In the genomic region with DNA sequence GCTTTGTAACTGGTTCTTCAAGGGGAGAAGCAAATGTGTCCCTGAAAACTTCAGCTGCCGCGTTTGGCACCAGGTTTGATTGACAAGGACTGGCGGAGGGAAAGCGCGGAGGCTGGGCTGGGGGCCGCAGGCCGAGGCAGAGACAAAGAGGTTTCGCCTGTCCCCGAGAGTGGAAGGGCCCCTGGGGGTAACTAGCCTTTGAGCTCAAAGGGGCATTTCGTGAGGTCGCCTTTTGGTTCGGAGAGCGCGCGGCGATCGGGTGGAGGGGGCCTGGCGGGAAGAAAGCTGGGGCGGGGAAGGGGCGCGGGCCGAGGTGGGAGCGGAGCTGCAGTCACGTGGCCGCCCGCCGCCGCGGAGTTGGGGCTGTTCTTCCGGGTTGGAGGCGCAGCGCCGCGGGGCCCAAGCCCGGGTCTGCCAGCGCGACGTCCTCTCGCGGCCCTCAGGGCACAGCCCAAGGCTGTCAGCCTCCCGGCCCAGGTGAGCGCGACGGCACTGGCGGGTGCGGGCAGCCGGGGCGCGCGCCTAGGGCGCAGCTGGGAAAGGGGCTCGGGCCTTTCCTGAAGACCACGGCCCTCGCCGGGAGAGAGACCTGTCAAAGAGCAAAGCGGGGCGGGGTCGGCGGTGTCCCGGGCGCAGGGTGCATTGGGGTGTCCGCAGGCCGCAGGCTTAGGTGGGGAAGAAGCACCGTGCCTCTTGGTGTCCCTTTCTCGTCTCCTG, we compare ENCODE assay signal across 8 cellular contexts. TPM values are rescaled to one million over a fixed set of nuclear protein-coding genes. Genes with fewer than 3 reads are reported as not detected.
A peak's percentile ranks its signal among the peaks of the same experiment; 100 is the strongest.
DNase-seq lines count a peak whose midpoint lies in the region; ATAC-seq, FAIRE-seq and TF ChIP-seq lines count a peak whose summit lies in the region.

A gene (plus strand): TSS at position 363 of the 717 bp plus-strand sequence. CDS start 6,016 bp downstream, outside the sequence.

- no peaks in the 10 kb centered on the region for H3K79me2 ChIP-seq in PC-9 (ENCODE audit: low read depth)
- H3K79me2 ChIP-seq in fibroblast of lung (ENCODE audit: control insufficient read depth, insufficient read depth, low read length): peaks cover 30% of the 10 kb centered on the region

- POLR2A ChIA-PET in PC-9 (lab: Charles Lee; ENCODE audit: unreplicated experiment): interaction anchor here (0.5 to 0.7 kb wide), 5 partner anchors 22 to 1927 kb away, joined by 4 to 10 read pairs (median 6); a partner anchor contains a TSS
- POLR2A ChIA-PET in naive thymus-derived CD8-positive, alpha-beta T cell (lab: Charles Lee): interaction anchor here (0.6 to 4.3 kb wide), 23 partner anchors 12 to 1699 kb away, joined by 3 to 66 read pairs (median 4); a partner anchor contains a TSS

- H3K4me1 ChIP-seq in PC-9 (replicated peaks; ENCODE audit: insufficient read depth): peaks cover 21% of the 10 kb centered on the region
- peaks cover 6% of the 10 kb centered on the region for H3K4me1 ChIP-seq in fibroblast of lung (ENCODE audit: control insufficient read depth, extremely low read depth, insufficient read depth, low read length)

- no peaks in the 10 kb centered on the region for H3K9me2 ChIP-seq in PC-9 (ENCODE audit: insufficient read depth)

- no peaks in the 10 kb centered on the region for H3K9me3 Mint-ChIP-seq in activated T-cell treated with anti-CD3 and anti-CD28 coated beads, Interleukin-2, amount 50 U/mL, for 72 hours
- no peaks in the 10 kb centered on the region for H3K9me3 Mint-ChIP-seq in naive thymus-derived CD8-positive, alpha-beta T cell

- H3K36me3 ChIP-seq in PC-9 (ENCODE audit: low read depth): no peaks in the 10 kb centered on the region
- H3K36me3 ChIP-seq in fibroblast of lung (ENCODE audit: control insufficient read depth, insufficient read depth, low read length): no peaks in the 10 kb centered on the region

- H2AFZ ChIP-seq in PC-9: peak within 1 kb of the TSS; percentile 98
- H2AFZ ChIP-seq in fibroblast of lung (ENCODE audit: low read length): peak within 1 kb of the TSS; percentile 92

- H3K9me3 ChIP-seq in PC-9 (ENCODE audit: insufficient read depth, low read depth) (no peaks in the 10 kb centered on the region), fibroblast of lung (ENCODE audit: control insufficient read depth, insufficient read depth, low read depth, low read length) (no peaks in the 10 kb centered on the region)

- peak within 1 kb of the TSS; percentile 92 for H3K27ac Mint-ChIP-seq in activated T-cell treated with anti-CD3 and anti-CD28 coated beads, Interleukin-2, amount 50 U/mL, for 72 hours
- peak within 1 kb of the TSS; percentile 91 to 98 (median 94) for H3K27ac Mint-ChIP-seq in naive thymus-derived CD8-positive, alpha-beta T cell

- ATAC-seq in GM21367 (IDR thresholded peaks at IDR 0.05; ENCODE audit: unreplicated experiment): peak; percentile 76
- peak; percentile 87 to 88 for ATAC-seq in activated T-cell treated with anti-CD3 and anti-CD28 coated beads, Interleukin-2, amount 50 U/mL, for 72 hours (replicated peaks in 1 of 2)
- ATAC-seq in naive thymus-derived CD8-positive, alpha-beta T cell: peak; percentile 79 to 85

- intact Hi-C loops in PC-9 (cut with micrococcal nuclease; ENCODE audit: unreplicated experiment): loop anchor here (1.0 to 10.0 kb wide), 4 partner anchors 46 to 291 kb away; a partner anchor contains a TSS

- H3K4me3 Mint-ChIP-seq in activated T-cell treated with anti-CD3 and anti-CD28 coated beads, Interleukin-2, amount 50 U/mL, for 72 hours: peak within 1 kb of the TSS; percentile 80 to 97
- H3K4me3 Mint-ChIP-seq in naive thymus-derived CD8-positive, alpha-beta T cell: peak within 1 kb of the TSS; percentile 91 to 100 (median 94)

- DNase-seq in D721Med (ENCODE audit: insufficient read length, low spot score): peak; percentile 26
- DNase-seq in HTR-8/SVneo (ENCODE audit: insufficient read length, low spot score): peak; percentile 75
- peak; percentile 60 to 88 for DNase-seq in PC-9
- DNase-seq in activated T-cell treated with anti-CD3 and anti-CD28 coated beads, Interleukin-2, amount 50 U/mL, for 72 hours: peak; percentile 87 to 88
- peak; percentile 51 to 59 for DNase-seq in fibroblast of lung (ENCODE audit: low read depth in 2 of 2)
- peak; percentile 67 to 86 (median 76) for DNase-seq in naive thymus-derived CD8-positive, alpha-beta T cell
- DNase-seq in stimulated activated naive CD4-positive, alpha-beta T cell (lab: John Stamatoyannopoulos, UW): peak; percentile 52 to 76 (median 72)

- H3K4me1 Mint-ChIP-seq in activated T-cell treated with anti-CD3 and anti-CD28 coated beads, Interleukin-2, amount 50 U/mL, for 72 hours (ENCODE audit: low read depth): peaks cover 18% of the 10 kb centered on the region
- peaks cover 29 to 67% (median 53%) of the 10 kb centered on the region in 4 donors for H3K4me1 Mint-ChIP-seq in naive thymus-derived CD8-positive, alpha-beta T cell

- H3K4me2 ChIP-seq in PC-9: peak within 1 kb of the TSS; percentile 94
- peak within 1 kb of the TSS; percentile 98 for H3K4me2 ChIP-seq in fibroblast of lung (ENCODE audit: extremely low read depth, insufficient read depth, low read length)

- H3K27ac ChIP-seq in PC-9 (no peak within 1 kb of the TSS), fibroblast of lung (ENCODE audit: insufficient read depth, low read length) (peak within 1 kb of the TSS; percentile 89)

- FAIRE-seq in D721Med (lab: Jason Lieb, UNC) (no peak), HTR-8/SVneo (lab: Jason Lieb, UNC) (peak; percentile 80)

- H3K27me3 Mint-ChIP-seq in activated T-cell treated with anti-CD3 and anti-CD28 coated beads, Interleukin-2, amount 50 U/mL, for 72 hours (ENCODE audit: low read depth): no peaks in the 10 kb centered on the region
- H3K27me3 Mint-ChIP-seq in naive thymus-derived CD8-positive, alpha-beta T cell: no peaks in the 10 kb centered on the region

- no peak for TF ChIP-seq CTCF in D721Med (IDR thresholded peaks at IDR 0.05; ENCODE audit: insufficient read depth, missing control alignments)
- TF ChIP-seq CTCF in PC-9 (conservative IDR thresholded peaks at IDR 0.05): 0 out of 2 replicates have a peak, but pooled peaks have one; percentile 1
- no peak for TF ChIP-seq CTCF in fibroblast of lung (conservative IDR thresholded peaks at IDR 0.05 in 1 of 2, IDR thresholded peaks at IDR 0.05 in 1 of 2; ENCODE audit: low read depth in 1 of 2, low read length in 2 of 2)

- H4K20me1 ChIP-seq in PC-9 (ENCODE audit: insufficient read depth) (no peaks in the 10 kb centered on the region), fibroblast of lung (ENCODE audit: control insufficient read depth, extremely low read depth, insufficient read depth, low read length) (no peaks in the 10 kb centered on the region)

- peak within 1 kb of the TSS; percentile 77 for H3K9ac ChIP-seq in fibroblast of lung (ENCODE audit: insufficient read depth, low read length)

- BruUV-seq in PC-9 (replicated peaks; lab: Mats Ljungman, UMichigan): no TSS peak

- peaks cover 8% of the 10 kb centered on the region; the same call in 1 of the 2 replicates for H3F3A ChIP-seq in PC-9 (ENCODE audit: insufficient read depth, low read depth)

- H3K27me3 ChIP-seq in PC-9 (ENCODE audit: insufficient read depth, low read depth): no peaks in the 10 kb centered on the region
- no peaks in the 10 kb centered on the region for H3K27me3 ChIP-seq in fibroblast of lung (ENCODE audit: control insufficient read depth, insufficient read depth, low read length)

- peaks cover 2 to 17% of the 10 kb centered on the region in 2 donors for H3K36me3 Mint-ChIP-seq in activated T-cell treated with anti-CD3 and anti-CD28 coated beads, Interleukin-2, amount 50 U/mL, for 72 hours (ENCODE audit: insufficient read depth in 2 of 2)
- peaks cover under 1 to 19% (median 11%) of the 10 kb centered on the region in 3 donors for H3K36me3 Mint-ChIP-seq in naive thymus-derived CD8-positive, alpha-beta T cell

- H3K4me3 ChIP-seq in PC-9: peak within 1 kb of the TSS; percentile 81
- peak within 1 kb of the TSS; percentile 64 to 90 (median 82) for H3K4me3 ChIP-seq in fibroblast of lung (replicated peaks in 1 of 4; ENCODE audit: control extremely low read depth in 1 of 4, insufficient read depth in 1 of 4, low read depth in 3 of 4, low read length in 4 of 4)

- CTCF ChIA-PET in PC-9 (lab: Charles Lee): interaction anchor here (0.9 to 2.2 kb wide), 3 partner anchors 119 to 729 kb away, joined by 3 to 8 read pairs (median 3); a partner anchor contains a TSS

RNA-seq across cellular contexts. Expression of the gene that starts here (rescaled TPM):
- total RNA-seq in PC-9 (2021): 92.6 and 112 TPM in 2 replicates
- total RNA-seq in activated T-cell treated with anti-CD3 and anti-CD28 coated beads, Interleukin-2, amount 50 U/mL, for 72 hours: 100 to 1,000 TPM; 121 to 138 TPM
- 90.1 and 115 TPM in 2 replicates for total RNA-seq in fibroblast of lung
- 53.2 and 65.7 TPM in 2 replicates for polyA plus RNA-seq in fibroblast of lung
- polyA plus RNA-seq in fibroblast of lung (2012): 38.7 and 45.4 TPM in 2 replicates
- 79.1 and 100 TPM in 2 replicates for polyA minus RNA-seq in fibroblast of lung (ENCODE audit: low replicate concordance)
- 10 to 100 TPM; 63.4 to 63.6 TPM for total RNA-seq in naive thymus-derived CD8-positive, alpha-beta T cell
- polyA plus RNA-seq in naive thymus-derived CD8-positive, alpha-beta T cell: 10 to 100 TPM; 38.8 to 52.7 (median 49.5) TPM

Comparison
In these comparisons a context has a peak if more than half of its experiments do, and no peak if none do; other contexts are left out.
1. DNase-seq: peak in every context shown above with its lines; median percentile 88 in activated T-cell treated with anti-CD3 and anti-CD28 coated beads, Interleukin-2, amount 50 U/mL, for 72 hours; 76 in naive thymus-derived CD8-positive, alpha-beta T cell; 75 in HTR-8/SVneo; 74 in PC-9; 72 in stimulated activated naive CD4-positive, alpha-beta T cell; 55 in fibroblast of lung; 26 in D721Med.